In genomic region chr6:10756085-10756484, GRCh38 we compare ENCODE assay signal across 22 cellular contexts. TPM values are rescaled to one million over a fixed set of nuclear protein-coding genes. Genes with fewer than 3 reads are reported as not detected.
A peak's percentile ranks its signal among the peaks of the same experiment; 100 is the strongest.
DNase-seq lines count a peak whose midpoint lies in the region; ATAC-seq, FAIRE-seq and TF ChIP-seq lines count a peak whose summit lies in the region.
"Had no signal": no experiment of that assay in that cellular context is flagged by ENCODE, and none has a peak within 500 bp of the region (broad histone marks: within the 10 kb centered on the region; RNA-seq: fewer than 3 reads in every experiment).

No MANE protein-coding gene starts in this region.

- BruUV-seq in K562 (replicated peaks; lab: Mats Ljungman, UMichigan): no TSS peak

- POLR2A ChIA-PET in K562 (lab: Yijun Ruan, JAX): interaction anchor here (0.6 to 3.0 kb wide), 2 partner anchors 15 to 41 kb away, joined by 3 to 11 read pairs; no protein-coding TSS in a partner anchor

- ATAC-seq in CD4-positive, CD25-positive, alpha-beta regulatory T cell (ENCODE audit: low read depth in 2 of 2): no peak
- no peak for ATAC-seq in K562

- TF ChIP-seq POLR2A in K562 (conservative IDR thresholded peaks at IDR 0.05): no peak
- no peak for TF ChIP-seq POLR2A in ovary (IDR thresholded peaks at IDR 0.05)

- no peaks in the 10 kb centered on the region for H3K9me3 ChIP-seq in CD4-positive, CD25-positive, alpha-beta regulatory T cell (ENCODE audit: control insufficient read depth in 2 of 2, low read length in 2 of 2)
- H3K9me3 ChIP-seq in OCI-LY1 (ENCODE audit: low read length) (no peaks in the 10 kb centered on the region), K562 (replicated peaks; ENCODE audit: control insufficient read depth, insufficient read depth, low read depth, low read length) (no peaks in the 10 kb centered on the region), neural progenitor cell (ENCODE audit: low read depth) (no peaks in the 10 kb centered on the region), ovary (no peaks in the 10 kb centered on the region)

- H3K4me3 Mint-ChIP-seq in activated CD4-positive, alpha-beta T cell treated with anti-CD3 and anti-CD28 coated beads, Interleukin-2, amount 10 ng/mL, durations not matched to agents 24 days and 14 days: no peak overlapping the region
- no peak overlapping the region for H3K4me3 Mint-ChIP-seq in CD4-positive, CD25-positive, alpha-beta regulatory T cell
- no peak overlapping the region for H3K4me3 Mint-ChIP-seq in neural progenitor cell
- H3K4me3 Mint-ChIP-seq: CD14-positive monocyte, H9 had no signal

- in situ Hi-C loops in K562 (cut with MboI): no loop called here

- H3K27me3 ChIP-seq in CD4-positive, CD25-positive, alpha-beta regulatory T cell (ENCODE audit: control insufficient read depth, insufficient read depth, low read length): no peaks in the 10 kb centered on the region
- no peaks in the 10 kb centered on the region for H3K27me3 ChIP-seq in OCI-LY1 (ENCODE audit: insufficient read depth, low read length)
- H3K27me3 ChIP-seq in K562 (ENCODE audit: control insufficient read depth in 2 of 2, insufficient read depth in 2 of 2, low read length in 2 of 2): no peaks in the 10 kb centered on the region
- H3K27me3 ChIP-seq in neural progenitor cell: no peaks in the 10 kb centered on the region
- H3K27me3 ChIP-seq in ovary: no peaks in the 10 kb centered on the region

- H3K4me1 ChIP-seq in CD4-positive, CD25-positive, alpha-beta regulatory T cell (ENCODE audit: control insufficient read depth, insufficient read depth, low read length, poor library complexity, severe bottlenecking): peaks cover 3% of the 10 kb centered on the region
- H3K4me1 ChIP-seq in OCI-LY1 (ENCODE audit: insufficient read depth, low read length, severe bottlenecking): peaks cover 3% of the 10 kb centered on the region
- H3K4me1 ChIP-seq in K562 (replicated peaks in 1 of 2; ENCODE audit: control insufficient read depth in 2 of 2, insufficient read depth in 2 of 2, low read length in 2 of 2): peaks cover under 1 to 16% of the 10 kb centered on the region in 2 experiments; a peak in 3 of 5 replicates
- no peaks in the 10 kb centered on the region for H3K4me1 ChIP-seq in neural progenitor cell
- peaks cover 5% of the 10 kb centered on the region for H3K4me1 ChIP-seq in ovary (ENCODE audit: insufficient read depth)

- no peak overlapping the region for H2AFZ ChIP-seq in OCI-LY1 (ENCODE audit: low read length)
- H2AFZ ChIP-seq in K562 (ENCODE audit: low read depth, low read length): no peak overlapping the region
- no peak overlapping the region for H2AFZ ChIP-seq in neural progenitor cell (replicated peaks)

- WGBS in K562 (ENCODE audit: insufficient coverage, low coverage, missing lambda C conversion rate): 62% methylated on average over 1 of the region's 1 CpG
- WGBS in ovary, 3 donors: 85 to 100% (median 88%) methylated on average over 1 of the region's 1 CpG

- no peak overlapping the region for H3K27ac ChIP-seq in CD4-positive, CD25-positive, alpha-beta regulatory T cell (ENCODE audit: insufficient read depth, low read length, poor library complexity, severe bottlenecking)
- H3K27ac ChIP-seq in OCI-LY1 (ENCODE audit: low read depth, low read length, poor library complexity, severe bottlenecking) (peak overlapping the region; percentile 7), K562 (ENCODE audit: extremely low read depth, low read depth, low read length) (no peak overlapping the region), neural progenitor cell (no peak overlapping the region), ovary (no peak overlapping the region)

- H3K9me3 Mint-ChIP-seq in activated CD4-positive, alpha-beta T cell treated with anti-CD3 and anti-CD28 coated beads, Interleukin-2, amount 10 ng/mL, durations not matched to agents 24 days and 14 days: peaks cover 4% of the 10 kb centered on the region
- H3K9me3 Mint-ChIP-seq in CD4-positive, CD25-positive, alpha-beta regulatory T cell: peaks cover 0 to 2% (median 0%) of the 10 kb centered on the region in 7 donors
- no peaks in the 10 kb centered on the region for H3K9me3 Mint-ChIP-seq in neural progenitor cell
- H3K9me3 Mint-ChIP-seq: CD14-positive monocyte, H9 had no signal

- no peak overlapping the region for H3K4me2 ChIP-seq in OCI-LY1 (ENCODE audit: low read length)
- H3K4me2 ChIP-seq in K562 (ENCODE audit: insufficient read depth, low read length): no peak overlapping the region
- no peak overlapping the region for H3K4me2 ChIP-seq in neural progenitor cell

- no peak for DNase-seq in activated CD4-positive, alpha-beta T cell treated with anti-CD3 and anti-CD28 coated beads, Interleukin-2, amount 10 ng/mL, durations not matched to agents 24 days and 14 days
- DNase-seq in activated CD4-positive, alpha-beta T cell treated with anti-CD3 and anti-CD28 coated beads, Interleukin-2, amount 50 U/mL, for 1 hour: no peak
- no peak for DNase-seq in CD4-positive, CD25-positive, alpha-beta regulatory T cell
- no peak for DNase-seq in K562 (ENCODE audit: extremely low read depth in 1 of 4, low spot score in 3 of 4)
- DNase-seq in neural progenitor cell (ENCODE audit: low spot score): no peak
- DNase-seq in ovary: no peak
- DNase-seq in HPDE6-E6E7 (ENCODE audit: extremely low spot score): no peak
- DNase-seq: 8988T, COR-L47, DMS 273 treated with DMSO at 0.1 percent for 48 hours, DND-41, H9, Karpas-422, MM.1S, NCI-H187, NCI-H2107, NCI-H2227 treated with DMSO at 0.1 percent for 48 hours, NCI-H524, NCI-H82, RPMI8226 had no signal

- FAIRE-seq in K562 (lab: Jason Lieb, UNC): no peak

- peaks cover 64% of the 10 kb centered on the region for H3K36me3 Mint-ChIP-seq in activated CD4-positive, alpha-beta T cell treated with anti-CD3 and anti-CD28 coated beads, Interleukin-2, amount 10 ng/mL, durations not matched to agents 24 days and 14 days (ENCODE audit: low read depth)
- H3K36me3 Mint-ChIP-seq in CD4-positive, CD25-positive, alpha-beta regulatory T cell: peaks cover 64% of the 10 kb centered on the region
- H3K36me3 Mint-ChIP-seq in neural progenitor cell: peaks cover 57% of the 10 kb centered on the region

- peaks cover 63% of the 10 kb centered on the region for H3K36me3 ChIP-seq in CD4-positive, CD25-positive, alpha-beta regulatory T cell (ENCODE audit: control insufficient read depth, insufficient read depth, low read length)
- peaks cover 85% of the 10 kb centered on the region for H3K36me3 ChIP-seq in OCI-LY1 (ENCODE audit: insufficient read depth, low read length)
- peaks cover 82% of the 10 kb centered on the region for H3K36me3 ChIP-seq in K562 (ENCODE audit: control insufficient read depth, insufficient read depth, low read length)
- H3K36me3 ChIP-seq in neural progenitor cell: peaks cover 5% of the 10 kb centered on the region
- no peaks in the 10 kb centered on the region for H3K36me3 ChIP-seq in ovary

- no peak overlapping the region for H3K4me3 ChIP-seq in CD4-positive, CD25-positive, alpha-beta regulatory T cell (ENCODE audit: low read depth, low read length)
- H3K4me3 ChIP-seq in OCI-LY1 (ENCODE audit: low read depth, low read length, poor library complexity, severe bottlenecking) (no peak overlapping the region), K562 (no peak overlapping the region), neural progenitor cell (no peak overlapping the region), ovary (no peak overlapping the region)

- CTCF ChIA-PET in K562 (lab: Yijun Ruan, JAX; ENCODE audit: low intra/inter-chr PET ratio): interaction anchor here (0.6 kb wide), 1 partner anchor 45 kb away, joined by 4 read pairs; no protein-coding TSS in a partner anchor

- no peaks in the 10 kb centered on the region for H3K9me2 ChIP-seq in OCI-LY1 (ENCODE audit: low read depth, low read length)

- H3K9ac ChIP-seq in OCI-LY1 (ENCODE audit: low read length): no peak overlapping the region
- H3K9ac ChIP-seq in K562 (ENCODE audit: insufficient read depth in 1 of 2, low read depth in 2 of 2, low read length in 2 of 2): no peak overlapping the region
- no peak overlapping the region for H3K9ac ChIP-seq in neural progenitor cell

- TF ChIP-seq CTCF in OCI-LY1 (IDR thresholded peaks at IDR 0.05; ENCODE audit: low read length) (no peak), K562 (IDR thresholded peaks at IDR 0.05 in 2 of 3, conservative IDR thresholded peaks at IDR 0.05 in 1 of 3; ENCODE audit: insufficient read depth in 2 of 3, low read depth in 1 of 3, low read length in 3 of 3) (no peak), neural progenitor cell (IDR thresholded peaks at IDR 0.05) (no peak), ovary (IDR thresholded peaks at IDR 0.05) (no peak)

- no peaks in the 10 kb centered on the region for H3F3A ChIP-seq in OCI-LY1 (ENCODE audit: insufficient read depth, low read length)
- no peaks in the 10 kb centered on the region for H3F3A ChIP-seq in neural progenitor cell (ENCODE audit: low read depth)

- H3K27ac Mint-ChIP-seq in activated CD4-positive, alpha-beta T cell treated with anti-CD3 and anti-CD28 coated beads, Interleukin-2, amount 10 ng/mL, durations not matched to agents 24 days and 14 days: peak overlapping the region; percentile 3
- H3K27ac Mint-ChIP-seq in CD4-positive, CD25-positive, alpha-beta regulatory T cell: peak overlapping the region in 2 of 3 donors; percentile 32 to 53
- H3K27ac Mint-ChIP-seq in neural progenitor cell: no peak overlapping the region

- H3K79me2 ChIP-seq in OCI-LY1 (ENCODE audit: insufficient read depth, low read length) (peaks cover 7% of the 10 kb centered on the region; the same call in 1 of the 2 replicates), K562 (ENCODE audit: control insufficient read depth, insufficient read depth, low read length) (peaks cover 49% of the 10 kb centered on the region), neural progenitor cell (ENCODE audit: low read depth) (peaks cover 77% of the 10 kb centered on the region)

- H3K9me1 ChIP-seq in K562 (ENCODE audit: control insufficient read depth, insufficient read depth, low read length): no peaks in the 10 kb centered on the region

- intact Hi-C loops in activated CD4-positive, alpha-beta T cell treated with anti-CD3 and anti-CD28 coated beads, Interleukin-2, amount 10 ng/mL, durations not matched to agents 24 days and 14 days (cut with micrococcal nuclease): no loop called here
- intact Hi-C loops in K562 (cut with micrococcal nuclease) (no loop called here), ovary (cut with DNase I) (no loop called here)

- TF ChIP-seq RAD21 in K562 (CRISPR knock-in tag; conservative IDR thresholded peaks at IDR 0.05 in 1 of 2, IDR thresholded peaks at IDR 0.05 in 1 of 2): no peak

- TF ChIP-seq EP300 in K562 (IDR thresholded peaks at IDR 0.05; ENCODE audit: low read length): no peak
- no peak for TF ChIP-seq EP300 in ovary (IDR thresholded peaks at IDR 0.05)

- no peaks in the 10 kb centered on the region for H3K27me3 Mint-ChIP-seq in activated CD4-positive, alpha-beta T cell treated with anti-CD3 and anti-CD28 coated beads, Interleukin-2, amount 10 ng/mL, durations not matched to agents 24 days and 14 days
- H3K27me3 Mint-ChIP-seq in CD4-positive, CD25-positive, alpha-beta regulatory T cell: no peaks in the 10 kb centered on the region
- peaks cover 2% of the 10 kb centered on the region for H3K27me3 Mint-ChIP-seq in neural progenitor cell (ENCODE audit: insufficient read depth, low read depth)

- peaks cover 36% of the 10 kb centered on the region for H3K4me1 Mint-ChIP-seq in activated CD4-positive, alpha-beta T cell treated with anti-CD3 and anti-CD28 coated beads, Interleukin-2, amount 10 ng/mL, durations not matched to agents 24 days and 14 days
- peaks cover 22 to 50% (median 40%) of the 10 kb centered on the region in 4 donors for H3K4me1 Mint-ChIP-seq in CD4-positive, CD25-positive, alpha-beta regulatory T cell
- peaks cover 11% of the 10 kb centered on the region for H3K4me1 Mint-ChIP-seq in neural progenitor cell

- H4K20me1 ChIP-seq in OCI-LY1 (ENCODE audit: insufficient read depth, low read length) (no peaks in the 10 kb centered on the region), K562 (replicated peaks; ENCODE audit: control insufficient read depth, insufficient read depth, low read length) (peaks cover 10% of the 10 kb centered on the region; the same call in 1 of the 2 replicates), neural progenitor cell (ENCODE audit: low read depth) (peaks cover 54% of the 10 kb centered on the region)

RNA-seq across cellular contexts. Expression of gene TMEM14B, which starts 8.5 kb away (rescaled TPM):
- total RNA-seq in activated CD4-positive, alpha-beta T cell treated with anti-CD3 and anti-CD28 coated beads, Interleukin-2, amount 10 ng/mL, durations not matched to agents 24 days and 14 days: 94.0 and 98.0 TPM in 2 replicates
- 48.8 TPM for total RNA-seq in CD4-positive, CD25-positive, alpha-beta regulatory T cell
- 100 to 1,000 TPM; 177 to 219 (median 209) TPM for polyA plus RNA-seq in CD4-positive, CD25-positive, alpha-beta regulatory T cell
- 120 and 171 TPM in 2 replicates for total RNA-seq in K562 (2011; cell fraction: chromatin; rRNA removed; ENCODE audit: low replicate concordance)
- total RNA-seq in K562 (2011; cell fraction: nucleolus; rRNA removed): 123 and 128 TPM in 2 replicates
- 191 and 263 TPM in 2 replicates for total RNA-seq in K562 (2011; cell fraction: nucleoplasm; rRNA removed)
- total RNA-seq in K562 (2014; rRNA removed) (149 and 174 TPM in 2 replicates), K562 (2014; rRNA removed; fragmentation: Illumina TruSeq; extraction: Trizol) (263 and 285 TPM in 2 replicates), K562 (2015; rRNA removed; fragmentation: Illumina TruSeq; extraction: Trizol) (181 and 217 TPM in 2 replicates), K562 (2021) (211 and 214 TPM in 2 replicates), neural progenitor cell (ENCODE audit: low replicate concordance) (96.0 and 138 TPM in 2 replicates), ovary (10 to 100 TPM; 64.7 to 82.5 (median 72.4) TPM)
- polyA plus RNA-seq in K562 (2011; rRNA removed) (247 and 349 TPM in 2 replicates), K562 (2014; fragmentation: Illumina TruSeq; extraction: Trizol) (198 and 252 TPM in 2 replicates), K562 (2014; fragmentation: Nextera tagmentation; extraction: Ambion mirVana) (100 to 1,000 TPM; 777 to 862 TPM), K562 (2014; rRNA removed) (271 and 298 TPM in 2 replicates), ovary (100 to 1,000 TPM in 1 of 2 donors, 10 to 100 TPM in 1; 92.2 to 123 TPM)
- 133 and 189 TPM in 2 replicates for polyA plus RNA-seq in K562 (2011; cell fraction: cytosol; rRNA removed)
- 63.2 and 95.0 TPM in 2 replicates for polyA plus RNA-seq in K562 (2011; cell fraction: nucleus; rRNA removed)
- 154 and 229 TPM in 2 replicates for polyA plus RNA-seq in K562 (2012)
- polyA minus RNA-seq in K562 (2011; rRNA and poly(A)+ RNA removed): 116 and 118 TPM in 2 replicates
- polyA minus RNA-seq in K562 (2011; cell fraction: cytosol; rRNA and poly(A)+ RNA removed): 39.9 and 48.1 TPM in 2 replicates
- polyA minus RNA-seq in K562 (2011; cell fraction: nucleus; rRNA and poly(A)+ RNA removed): 44.7 and 82.3 TPM in 2 replicates

RNA-seq across cellular contexts. Expression of gene TMEM14C, which starts 33.2 kb away (rescaled TPM):
- total RNA-seq in activated CD4-positive, alpha-beta T cell treated with anti-CD3 and anti-CD28 coated beads, Interleukin-2, amount 10 ng/mL, durations not matched to agents 24 days and 14 days: 65.0 and 67.7 TPM in 2 replicates
- 15.7 TPM for total RNA-seq in CD4-positive, CD25-positive, alpha-beta regulatory T cell
- 100 to 1,000 TPM in 1 of 4 donors, 10 to 100 TPM in 3; 83.7 to 172 (median 89.2) TPM for polyA plus RNA-seq in CD4-positive, CD25-positive, alpha-beta regulatory T cell
- 79.7 and 82.0 TPM in 2 replicates for total RNA-seq in K562 (2011; cell fraction: chromatin; rRNA removed; ENCODE audit: low replicate concordance)
- total RNA-seq in K562 (2011; cell fraction: nucleolus; rRNA removed): 114 and 131 TPM in 2 replicates
- 125 and 142 TPM in 2 replicates for total RNA-seq in K562 (2011; cell fraction: nucleoplasm; rRNA removed)
- total RNA-seq in K562 (2014; rRNA removed) (151 TPM in 2 replicates), K562 (2014; rRNA removed; fragmentation: Illumina TruSeq; extraction: Trizol) (213 and 225 TPM in 2 replicates), K562 (2015; rRNA removed; fragmentation: Illumina TruSeq; extraction: Trizol) (150 and 160 TPM in 2 replicates), K562 (2021) (183 and 204 TPM in 2 replicates), neural progenitor cell (ENCODE audit: low replicate concordance) (199 and 315 TPM in 2 replicates), ovary (100 to 1,000 TPM in 3 of 7 donors, 10 to 100 TPM in 4; 92.8 to 146 (median 99.4) TPM)
- polyA plus RNA-seq in K562 (2011; rRNA removed) (319 and 402 TPM in 2 replicates), K562 (2014; fragmentation: Illumina TruSeq; extraction: Trizol) (209 and 263 TPM in 2 replicates), K562 (2014; fragmentation: Nextera tagmentation; extraction: Ambion mirVana) (100 to 1,000 TPM; 472 to 496 TPM), K562 (2014; rRNA removed) (264 and 287 TPM in 2 replicates), ovary (100 to 1,000 TPM; 167 to 207 TPM)
- 252 and 276 TPM in 2 replicates for polyA plus RNA-seq in K562 (2011; cell fraction: cytosol; rRNA removed)
- 76.8 and 123 TPM in 2 replicates for polyA plus RNA-seq in K562 (2011; cell fraction: nucleus; rRNA removed)
- polyA plus RNA-seq in K562 (2012): 226 and 283 TPM in 2 replicates
- polyA minus RNA-seq in K562 (2011; rRNA and poly(A)+ RNA removed): 118 and 125 TPM in 2 replicates
- 42.3 and 50.0 TPM in 2 replicates for polyA minus RNA-seq in K562 (2011; cell fraction: cytosol; rRNA and poly(A)+ RNA removed)
- polyA minus RNA-seq in K562 (2011; cell fraction: nucleus; rRNA and poly(A)+ RNA removed): 13.3 and 23.7 TPM in 2 replicates
